In the genomic region with DNA sequence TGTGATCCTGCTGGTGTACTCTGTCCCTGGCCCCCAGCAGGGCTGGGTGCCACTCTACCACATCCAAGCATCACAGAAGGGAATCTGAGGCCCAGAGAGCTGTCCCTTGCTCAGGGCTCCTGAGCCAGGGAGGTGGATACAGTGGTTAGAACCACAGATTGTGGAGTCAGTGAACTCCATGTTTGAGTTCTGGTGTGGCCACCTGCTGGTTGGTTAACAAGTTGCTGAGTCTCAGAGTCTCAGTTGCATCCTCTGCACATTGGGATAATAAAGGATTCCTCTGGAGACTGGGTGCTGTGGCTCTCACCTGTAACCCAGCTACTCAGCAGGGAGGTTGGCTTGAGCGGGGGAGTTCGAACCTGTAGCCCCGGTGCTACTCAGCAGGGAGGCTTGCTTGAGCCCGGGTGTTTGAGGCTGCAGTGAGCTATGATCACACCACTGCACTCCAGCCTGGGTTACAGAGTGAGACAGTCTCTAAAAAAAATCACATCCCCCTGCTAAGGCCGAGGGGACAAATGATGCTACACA, we compare ENCODE assay signal across 1 cellular context.
TF ChIP-seq lines count a peak whose summit lies in the region.

No MANE protein-coding gene starts in this region.

TF ChIP-seq in H1, 55 proteins besides CTCF, POLR2A, EP300 and RAD21:
- TF ChIP-seq TAF7 (optimal IDR thresholded peaks at IDR 0.05; ENCODE audit: borderline replicate concordance, low read depth, low read length), result no peak
- TF ChIP-seq SP2 (IDR thresholded peaks at IDR 0.05; ENCODE audit: low read length), result no peak
